ENCODE assay signal across 14 cellular contexts in the genomic region with DNA sequence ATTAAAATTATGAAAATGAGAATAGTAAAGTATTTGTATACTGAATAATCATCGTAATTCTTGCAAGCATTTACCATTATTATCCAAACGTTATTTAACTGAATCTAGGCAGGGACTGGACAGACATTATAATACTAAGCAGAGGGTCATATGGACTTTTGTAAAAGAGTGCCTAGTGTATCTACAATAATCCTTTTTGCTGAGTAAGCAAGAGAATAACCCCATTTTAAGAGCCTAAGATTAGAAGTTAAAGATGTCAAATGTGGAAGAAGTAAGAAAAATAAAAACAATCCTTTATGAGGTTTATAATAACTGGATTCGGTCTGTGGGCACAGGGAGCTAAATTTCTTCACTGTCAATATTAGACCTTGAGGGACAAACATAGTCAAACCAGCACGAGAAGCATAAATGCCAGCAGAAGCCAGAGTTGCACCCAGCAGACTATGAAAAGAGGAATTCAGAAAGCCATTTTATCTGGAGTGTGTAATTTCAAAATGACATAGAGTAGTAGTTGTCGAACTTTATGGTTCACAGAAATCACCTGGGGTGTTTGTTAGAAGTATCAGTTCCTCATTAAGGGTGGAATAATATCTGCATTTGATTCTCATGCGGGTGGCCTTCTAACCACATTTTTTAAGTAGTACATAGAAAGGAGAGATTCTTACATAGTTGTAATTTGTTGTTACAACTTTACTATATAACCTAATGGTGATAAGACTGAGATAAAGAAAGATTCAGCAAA. TPM values are rescaled to one million over a fixed set of nuclear protein-coding genes. Genes with fewer than 3 reads are reported as not detected.
A peak's percentile ranks its signal among the peaks of the same experiment; 100 is the strongest.
DNase-seq lines count a peak whose midpoint lies in the region; ATAC-seq and TF ChIP-seq lines count a peak whose summit lies in the region.
"Had no signal": no experiment of that assay in that cellular context is flagged by ENCODE, and none has a peak within 500 bp of the region (broad histone marks: within the 10 kb centered on the region; RNA-seq: fewer than 3 reads in every experiment).

No MANE protein-coding gene starts in this region.

- no peak overlapping the region for H3K27ac ChIP-seq in Peyer's patch
- H3K27ac ChIP-seq: VCaP had no signal

- H3K27me3 ChIP-seq in Peyer's patch: no peaks in the 10 kb centered on the region

- H3K4me3 Mint-ChIP-seq in naive B cell: peak overlapping the region in 7 of 8 donors; percentile 43 to 85 (median 73)
- H3K4me3 Mint-ChIP-seq in natural killer cell treated with Interleukin-12 subunit alpha and Interleukin-12 subunit beta and Interleukin-15 and Interleukin-18, amount 100 ng/mL, for 72 hours: no peak overlapping the region

- peaks cover 0 to 5% (median 4%) of the 10 kb centered on the region in 7 donors for H3K9me3 Mint-ChIP-seq in naive B cell
- H3K9me3 Mint-ChIP-seq in natural killer cell treated with Interleukin-12 subunit alpha and Interleukin-12 subunit beta and Interleukin-15 and Interleukin-18, amount 100 ng/mL, for 72 hours: peaks cover 2% of the 10 kb centered on the region

- peak overlapping the region; percentile 53 to 87 (median 78) for H3K27ac Mint-ChIP-seq in naive B cell
- H3K27ac Mint-ChIP-seq in natural killer cell treated with Interleukin-12 subunit alpha and Interleukin-12 subunit beta and Interleukin-15 and Interleukin-18, amount 100 ng/mL, for 72 hours: no peak overlapping the region

- TF ChIP-seq CTCF in Peyer's patch (IDR thresholded peaks at IDR 0.05): no peak

- DNase-seq in naive B cell: peak; percentile 77
- no peak for DNase-seq in natural killer cell treated with Interleukin-12 subunit alpha and Interleukin-12 subunit beta and Interleukin-15 and Interleukin-18, amount 100 ng/mL, for 72 hours (ENCODE audit: low spot score)
- DNase-seq in Peyer's patch: no peak
- DNase-seq in NCI-H2227 (lab: John Stamatoyannopoulos, UW; ENCODE audit: unreplicated experiment): no peak
- DNase-seq: cerebellar nuclear complex, DMS 273 treated with DMSO at 0.1 percent for 48 hours, HCEC 1CT, NCI-H1105, retina had no signal

- TF ChIP-seq POLR2A in Peyer's patch (IDR thresholded peaks at IDR 0.05): no peak

- no peak overlapping the region for H3K4me3 ChIP-seq in Peyer's patch

- peaks cover 27 to 38% (median 31%) of the 10 kb centered on the region in 3 donors for H3K4me1 Mint-ChIP-seq in naive B cell
- no peaks in the 10 kb centered on the region for H3K4me1 Mint-ChIP-seq in natural killer cell treated with Interleukin-12 subunit alpha and Interleukin-12 subunit beta and Interleukin-15 and Interleukin-18, amount 100 ng/mL, for 72 hours (ENCODE audit: low read depth in 2 of 2)

- ATAC-seq in GM18907 (IDR thresholded peaks at IDR 0.05; ENCODE audit: unreplicated experiment) (peak; percentile 95), GM21737 (IDR thresholded peaks at IDR 0.05; ENCODE audit: unreplicated experiment) (peak; percentile 89), HG03280 (IDR thresholded peaks at IDR 0.05; ENCODE audit: unreplicated experiment) (peak; percentile 96), naive B cell (ENCODE audit: low read depth in 2 of 2) (peak; percentile 87 to 88)
- no peak for ATAC-seq in natural killer cell treated with Interleukin-12 subunit alpha and Interleukin-12 subunit beta and Interleukin-15 and Interleukin-18, amount 100 ng/mL, for 72 hours
- ATAC-seq: Panc1 had no signal

- H3K27me3 Mint-ChIP-seq in naive B cell: peaks cover 0 to 17% (median 4%) of the 10 kb centered on the region in 3 donors
- H3K27me3 Mint-ChIP-seq in natural killer cell treated with Interleukin-12 subunit alpha and Interleukin-12 subunit beta and Interleukin-15 and Interleukin-18, amount 100 ng/mL, for 72 hours: peaks cover 4 to 25% of the 10 kb centered on the region in 2 donors

- H3K9me3 ChIP-seq in Peyer's patch: no peaks in the 10 kb centered on the region

- H3K4me1 ChIP-seq in Peyer's patch: no peaks in the 10 kb centered on the region

- H3K36me3 ChIP-seq in Peyer's patch: no peaks in the 10 kb centered on the region

- H3K36me3 Mint-ChIP-seq in naive B cell: peaks cover 4 to 8% of the 10 kb centered on the region in 2 donors
- H3K36me3 Mint-ChIP-seq in natural killer cell treated with Interleukin-12 subunit alpha and Interleukin-12 subunit beta and Interleukin-15 and Interleukin-18, amount 100 ng/mL, for 72 hours: no peaks in the 10 kb centered on the region

RNA-seq across cellular contexts. Expression of a gene that starts 39.7 kb away (rescaled TPM):
- 1 to 10 TPM in 3 of 6 donors, under 1 TPM in 3; 0.34 to 9.1 (median 2.0) TPM for polyA plus RNA-seq in naive B cell (ENCODE audit: low read depth in 6 of 6)
- total RNA-seq in natural killer cell treated with Interleukin-12 subunit alpha and Interleukin-12 subunit beta and Interleukin-15 and Interleukin-18, amount 100 ng/mL, for 72 hours: under 1 TPM in 1 of 2 donors, not detected in 1; 0.08 TPM
- total RNA-seq in Peyer's patch: 10 to 100 TPM in 1 of 4 donors, 1 to 10 TPM in 3; 2.1 to 12.4 (median 3.1) TPM

Comparison
In these comparisons a context has a peak if more than half of its experiments do, and no peak if none do; other contexts are left out.
1. ATAC-seq: peak in GM18907 (single experiment), GM21737 (single experiment), HG03280 (single experiment) and naive B cell (2 of 2); none in natural killer cell treated with Interleukin-12 subunit alpha and Interleukin-12 subunit beta and Interleukin-15 and Interleukin-18, amount 100 ng/mL, for 72 hours (0 of 2).
2. H3K27ac Mint-ChIP-seq: peak in naive B cell (6 of 6); none in natural killer cell treated with Interleukin-12 subunit alpha and Interleukin-12 subunit beta and Interleukin-15 and Interleukin-18, amount 100 ng/mL, for 72 hours (0 of 2).